1 cellular context compared by ENCODE assay signal in genomic region chr4:55373461-55373860, GRCh38.
TF ChIP-seq lines count a peak whose summit lies in the region.

No MANE protein-coding gene starts in this region.

TF ChIP-seq in K562, 482 proteins besides CTCF, POLR2A, EP300 and RAD21:
- TF ChIP-seq HOMEZ (CRISPR knock-in tag; IDR thresholded peaks at IDR 0.05) (no peak), ASH1L (IDR thresholded peaks at IDR 0.05; ENCODE audit: borderline replicate concordance, low read depth, partially characterized antibody) (no peak), CGGBP1 (CRISPR knock-in tag; IDR thresholded peaks at IDR 0.05) (no peak), E2F6 (IDR thresholded peaks at IDR 0.05; ENCODE audit: borderline replicate concordance in 1 of 2, extremely low read depth in 1 of 2, insufficient read depth in 1 of 2, insufficient read length in 1 of 2, low read depth in 1 of 2, low read length in 1 of 2, poor library complexity in 1 of 2, severe bottlenecking in 1 of 2) (no peak), NONO (IDR thresholded peaks at IDR 0.05; ENCODE audit: low read depth in 2 of 2, low read length in 1 of 2) (no peak), NFATC3 (IDR thresholded peaks at IDR 0.05) (no peak), ARID1B (IDR thresholded peaks at IDR 0.05) (no peak)
TF ChIP-seq in K562: peak in this region for 0.
